Comparison of ENCODE assay signal across 2 cellular contexts in genomic region chr5:798505-799138, GRCh38. TPM values are rescaled to one million over a fixed set of nuclear protein-coding genes. Genes with fewer than 3 reads are reported as not detected.
"Had no signal": no experiment of that assay in that cellular context is flagged by ENCODE, and none has a peak within 500 bp of the region (broad histone marks: within the 10 kb centered on the region; RNA-seq: fewer than 3 reads in every experiment).

No MANE protein-coding gene starts in this region.

RNA-seq across cellular contexts. Expression of gene ZDHHC11B, which starts 14.1 kb away (rescaled TPM):
- total RNA-seq: M059J had no signal
- polyA plus RNA-seq: SK-N-SH had no signal
